In genomic region chr15:56953790-56954189, GRCh38 we compare ENCODE assay signal across 28 cellular contexts.
"Had no signal": no experiment of that assay in that cellular context is flagged by ENCODE, and none has a peak within 500 bp of the region (broad histone marks: within the 10 kb centered on the region; RNA-seq: fewer than 3 reads in every experiment).

No MANE protein-coding gene starts in this region.

- H2AFZ ChIP-seq: neural progenitor cell, parathyroid adenoma had no signal

- ATAC-seq: natural killer cell; psoas muscle; right cardiac atrium; sciatic nerve; stimulated activated memory B cell treated with anti-CD40 and anti-IgM and Interleukin-4, amounts not matched to agents 10 μg/mL and 1 μg/mL and 100 μg/mL, for 72 hours; stimulated activated naive CD8-positive, alpha-beta T cell treated with anti-CD3 and anti-CD28 coated beads, Interleukin-15, amount 100 ng/mL, for 72 hours; stimulated activated naive CD8-positive, alpha-beta T cell treated with anti-CD3 and anti-CD28 coated beads, Interleukin-15, Interleukin-2, amounts not matched to agents 100 U/mL and 50 U/mL, for 24 hours; upper lobe of right lung had no signal

- H3K4me1 ChIP-seq: parathyroid adenoma, testis, uterus had no signal

- H3K27me3 ChIP-seq: neural progenitor cell, ovary, spleen, suprapubic skin, testis, tibial artery, transverse colon, upper lobe of right lung, uterus had no signal

- DNase-seq: natural killer cell; occipital lobe; ovary; posterior cingulate gyrus; psoas muscle; right cardiac atrium; spleen; stimulated activated CD4-positive, alpha-beta T cell treated with anti-CD3 and anti-CD28 coated beads, Interleukin-12 subunit alpha, Interleukin-12 subunit beta, amount 100 ng/mL, for 4 hours; stimulated activated CD4-positive, alpha-beta T cell treated with anti-CD3 and anti-CD28 coated beads, Interleukin-1b, Interleukin-23, amount 100 ng/mL, for 48 hours; stimulated activated CD4-positive, alpha-beta T cell treated with anti-CD3 and anti-CD28 coated beads, Interleukin-4, amount 100 ng/mL, for 1 hour; stimulated activated CD4-positive, alpha-beta T cell treated with anti-CD3 and anti-CD28 coated beads, Interleukin-4, amount 100 ng/mL, for 4 hours; stimulated activated CD8-positive, alpha-beta memory T cell treated with anti-CD3 and anti-CD28 coated beads, Interleukin-4, amount 100 ng/mL, for 48 hours; stimulated activated naive CD4-positive, alpha-beta T cell; stimulated activated naive CD8-positive, alpha-beta T cell treated with anti-CD3 and anti-CD28 coated beads, Interleukin-15, amount 100 ng/mL, for 72 hours; stimulated activated naive CD8-positive, alpha-beta T cell treated with anti-CD3 and anti-CD28 coated beads, Interleukin-15, Interleukin-2, amounts not matched to agents 100 U/mL and 50 U/mL, for 24 hours; substantia nigra; testis; tibial artery; transverse colon; upper lobe of right lung; uterus had no signal

- H3K4me3 ChIP-seq: neural progenitor cell, ovary, psoas muscle, skin epidermis, smooth muscle cell, spleen, suprapubic skin, testis, tibial artery, transverse colon, upper lobe of right lung, uterus had no signal

- H3K36me3 ChIP-seq: ovary, suprapubic skin, upper lobe of right lung, uterus had no signal

- H3K9me3 ChIP-seq: ovary, testis, upper lobe of right lung had no signal

- H3K9ac ChIP-seq: neural progenitor cell, parathyroid adenoma had no signal

- H3K4me2 ChIP-seq: neural progenitor cell, smooth muscle cell had no signal

- H3K27ac ChIP-seq: neural progenitor cell, ovary, parathyroid adenoma, psoas muscle, skin epidermis, spleen, suprapubic skin, testis, tibial artery, transverse colon, upper lobe of right lung, uterus had no signal
